ENCODE assay signal across 24 cellular contexts in genomic region chr22:29892757-29893156, GRCh38.
"Had no signal": no experiment of that assay in that cellular context is flagged by ENCODE, and none has a peak within 500 bp of the region (broad histone marks: within the 10 kb centered on the region; RNA-seq: fewer than 3 reads in every experiment).

No MANE protein-coding gene starts in this region.

- DNase-seq: colonic mucosa; effector CD8-positive, alpha-beta T cell; endodermal cell; foreskin keratinocyte; heart left ventricle; kidney; mucosa of descending colon; naive B cell; sigmoid colon; spleen; stimulated activated CD4-positive, alpha-beta T cell treated with anti-CD3 and anti-CD28 coated beads, Interleukin-4, amount 100 ng/mL, for 4 hours; stimulated activated naive CD8-positive, alpha-beta T cell treated with anti-CD3 and anti-CD28 coated beads, Interleukin-15, Interleukin-2, amounts not matched to agents 100 U/mL and 50 U/mL, for 24 hours; substantia nigra; testis; tibial artery had no signal

- H3K4me2 ChIP-seq: hepatocyte had no signal

- H3K9ac ChIP-seq: parathyroid adenoma had no signal

- H3K27ac ChIP-seq: colonic mucosa, esophagus muscularis mucosa, foreskin keratinocyte, gastroesophageal sphincter, heart left ventricle, hepatocyte, parathyroid adenoma, right atrium auricular region, sigmoid colon, spleen, testis, tibial artery had no signal

- H3K4me1 ChIP-seq: colonic mucosa, foreskin keratinocyte, parathyroid adenoma had no signal

- H3K4me3 ChIP-seq: colonic mucosa, esophagus muscularis mucosa, gastroesophageal sphincter, heart left ventricle, hepatocyte, lung, mucosa of descending colon, right atrium auricular region, sigmoid colon, spleen, testis, tibial artery had no signal

- H3K9me3 ChIP-seq: colonic mucosa, esophagus muscularis mucosa, gastroesophageal sphincter, heart left ventricle, mucosa of descending colon, right atrium auricular region, sigmoid colon, spleen, testis, tibial artery had no signal

- H3K27me3 ChIP-seq: colonic mucosa, esophagus muscularis mucosa, foreskin keratinocyte, gastroesophageal sphincter, heart left ventricle, hepatocyte, right atrium auricular region, sigmoid colon, spleen, testis, tibial artery had no signal

- FAIRE-seq: kidney had no signal

- H2AFZ ChIP-seq: hepatocyte, parathyroid adenoma had no signal

- ATAC-seq: foreskin keratinocyte; gastroesophageal sphincter; heart left ventricle; left lobe of liver; mucosa of descending colon; natural killer cell treated with Interleukin-12 subunit alpha and Interleukin-12 subunit beta and Interleukin-15 and Interleukin-18, amount 100 ng/mL, for 72 hours; stimulated activated memory B cell treated with anti-CD40 and anti-IgM and Interleukin-4, amounts not matched to agents 10 μg/mL and 1 μg/mL and 100 μg/mL, for 72 hours; stimulated activated naive CD8-positive, alpha-beta T cell treated with anti-CD3 and anti-CD28 coated beads, Interleukin-15, Interleukin-2, amounts not matched to agents 100 U/mL and 50 U/mL, for 24 hours had no signal

- H3K36me3 ChIP-seq: colonic mucosa, esophagus muscularis mucosa, gastroesophageal sphincter, heart left ventricle, right atrium auricular region, sigmoid colon, spleen, tibial artery had no signal
